ENCODE assay signal across 13 cellular contexts in genomic region chr5:151139015-151139414, GRCh38. TPM values are rescaled to one million over a fixed set of nuclear protein-coding genes. Genes with fewer than 3 reads are reported as not detected.
DNase-seq lines count a peak whose midpoint lies in the region; ATAC-seq, FAIRE-seq and TF ChIP-seq lines count a peak whose summit lies in the region.
"Had no signal": no experiment of that assay in that cellular context is flagged by ENCODE, and none has a peak within 500 bp of the region (broad histone marks: within the 10 kb centered on the region; RNA-seq: fewer than 3 reads in every experiment).

No MANE protein-coding gene starts in this region.

- 90% methylated on average over 8 of the region's 8 CpGs for WGBS in mammary epithelial cell (ENCODE audit: low coverage, missing lambda C conversion rate)

- peaks cover 0 to 9% of the 10 kb centered on the region in 2 donors for H3K4me1 ChIP-seq in breast epithelium
- H3K4me1 ChIP-seq in mammary epithelial cell (ENCODE audit: insufficient read depth, low read length), result peaks cover 8% of the 10 kb centered on the region

- H3K9me3 Mint-ChIP-seq in T-helper 1 cell treated with Interleukin-12 subunit alpha and Interleukin-12 subunit beta and Interleukin-4 antibody, amounts not matched to agents 30 μg/mL and 1 μg/mL, for 36 hours, result no peaks in the 10 kb centered on the region

- CTCF ChIA-PET in mammary epithelial cell (lab: Charles Lee; ENCODE audit: low non-redundant PET), result no interaction called here

- no peaks in the 10 kb centered on the region for H3K27me3 Mint-ChIP-seq in T-helper 1 cell treated with Interleukin-12 subunit alpha and Interleukin-12 subunit beta and Interleukin-4 antibody, amounts not matched to agents 30 μg/mL and 1 μg/mL, for 36 hours (ENCODE audit: low read depth)

- FAIRE-seq in islet of Langerhans (lab: Jason Lieb, UNC), result peak; percentile 79

- peak overlapping the region; percentile 60 for H3K27ac Mint-ChIP-seq in T-helper 1 cell treated with Interleukin-12 subunit alpha and Interleukin-12 subunit beta and Interleukin-4 antibody, amounts not matched to agents 30 μg/mL and 1 μg/mL, for 36 hours

- peaks cover 63% of the 10 kb centered on the region for H3K36me3 Mint-ChIP-seq in T-helper 1 cell treated with Interleukin-12 subunit alpha and Interleukin-12 subunit beta and Interleukin-4 antibody, amounts not matched to agents 30 μg/mL and 1 μg/mL, for 36 hours (ENCODE audit: low read depth)

- ATAC-seq in Right ventricle myocardium superior (ENCODE audit: poor library complexity), result no peak
- ATAC-seq in GM21447 (IDR thresholded peaks at IDR 0.05; ENCODE audit: unreplicated experiment), result no peak

- peak overlapping the region; percentile 8 to 43 for H3K27ac ChIP-seq in breast epithelium
- H3K27ac ChIP-seq in mammary epithelial cell (ENCODE audit: insufficient read depth, low read depth, low read length), result no peak overlapping the region

- no peak overlapping the region for H2AFZ ChIP-seq in mammary epithelial cell (ENCODE audit: low read depth, low read length)

- H3K4me3 ChIP-seq in breast epithelium (no peak overlapping the region), mammary epithelial cell (replicated peaks in 1 of 3; ENCODE audit: insufficient read depth in 1 of 3, low read depth in 2 of 3, low read length in 3 of 3) (no peak overlapping the region)

- no peaks in the 10 kb centered on the region for H3K36me3 ChIP-seq in breast epithelium
- H3K36me3 ChIP-seq in mammary epithelial cell (ENCODE audit: insufficient read depth, low read length), result no peaks in the 10 kb centered on the region

- no peaks in the 10 kb centered on the region for H3K79me2 ChIP-seq in mammary epithelial cell (ENCODE audit: insufficient read depth, low read length)

- in situ Hi-C loops in mammary epithelial cell (cut with MboI; ENCODE audit: low sequenced_read_pairs in 2 of 2), result loop anchor here in 1 of 2 donors (25.0 kb wide), 1 partner anchor 173 kb away; the partner anchor contains the start of gene SLC36A3

- DNase-seq in breast epithelium (ENCODE audit: low spot score in 2 of 2), result no peak
- no peak for DNase-seq in mammary epithelial cell
- DNase-seq in DMS114 treated with DMSO at 0.1 percent for 48 hours (lab: John Stamatoyannopoulos, UW; ENCODE audit: unreplicated experiment), result no peak
- no peak for DNase-seq in Right ventricle myocardium superior
- no peak for DNase-seq in stimulated activated CD4-positive, alpha-beta T cell treated with anti-CD3 and anti-CD28 coated beads, Interleukin-4, amount 100 ng/mL, for 1 hour
- DNase-seq: AML-193; effector CD8-positive, alpha-beta T cell; foreskin melanocyte; Kasumi-1; NCI-H2171 treated with DMSO at 0.1 percent for 48 hours had no signal

- TF ChIP-seq CTCF in breast epithelium (IDR thresholded peaks at IDR 0.05) (no peak), mammary epithelial cell (conservative IDR thresholded peaks at IDR 0.05 in 1 of 2, IDR thresholded peaks at IDR 0.05 in 1 of 2; ENCODE audit: extremely low read depth in 1 of 2, insufficient read depth in 1 of 2, low read depth in 1 of 2, low read length in 2 of 2) (no peak)

- intact Hi-C loops in breast epithelium (cut with DNase I; ENCODE audit: low total_unique reads), result no loop called here
- intact Hi-C loops in mammary epithelial cell (cut with micrococcal nuclease), result no loop called here
- intact Hi-C loops in Right ventricle myocardium superior (cut with DNase I), result no loop called here

- no TSS peak for BruUV-seq in mammary epithelial cell (replicated peaks; lab: Mats Ljungman, UMichigan)

- no peak overlapping the region for H3K9ac ChIP-seq in mammary epithelial cell (ENCODE audit: insufficient read depth, low read length)

- no peak for TF ChIP-seq POLR2A in breast epithelium (IDR thresholded peaks at IDR 0.05)

- H3K27me3 ChIP-seq in breast epithelium (no peaks in the 10 kb centered on the region), mammary epithelial cell (ENCODE audit: insufficient read depth, low read length) (no peaks in the 10 kb centered on the region)

- H3K4me2 ChIP-seq in mammary epithelial cell (ENCODE audit: insufficient read depth, low read depth, low read length), result no peak overlapping the region

- dilution Hi-C loops in mammary epithelial cell (cut with HindIII; ENCODE audit: low sequenced_read_pairs), result no loop called here

- H3K9me3 ChIP-seq in breast epithelium (no peaks in the 10 kb centered on the region), mammary epithelial cell (replicated peaks; ENCODE audit: insufficient read depth, low read length) (no peaks in the 10 kb centered on the region)

- H3K4me1 Mint-ChIP-seq in T-helper 1 cell treated with Interleukin-12 subunit alpha and Interleukin-12 subunit beta and Interleukin-4 antibody, amounts not matched to agents 30 μg/mL and 1 μg/mL, for 36 hours (ENCODE audit: low read depth), result peaks cover 70% of the 10 kb centered on the region

- no peaks in the 10 kb centered on the region for H4K20me1 ChIP-seq in mammary epithelial cell (ENCODE audit: insufficient read depth, low read length)

- H3K4me3 Mint-ChIP-seq in T-helper 1 cell treated with Interleukin-12 subunit alpha and Interleukin-12 subunit beta and Interleukin-4 antibody, amounts not matched to agents 30 μg/mL and 1 μg/mL, for 36 hours, result no peak overlapping the region

RNA-seq across cellular contexts. Expression of gene ANXA6, which starts 18.6 kb away (rescaled TPM):
- total RNA-seq in breast epithelium, result 100 to 1,000 TPM; 206 to 320 (median 276) TPM
- total RNA-seq in mammary epithelial cell, result 10 to 100 TPM in 1 of 2 donors, 1 to 10 TPM in 1; 9.6 to 32.5 TPM
- polyA plus RNA-seq in mammary epithelial cell, result 59.7 TPM
- polyA minus RNA-seq in mammary epithelial cell, result 109 TPM
- 202 TPM for total RNA-seq in Right ventricle myocardium superior

RNA-seq across cellular contexts. Expression of gene TNIP1, which starts 58.2 kb away (rescaled TPM):
- total RNA-seq in breast epithelium (100 to 1,000 TPM in 1 of 3 donors, 10 to 100 TPM in 2; 65.3 to 221 (median 91.8) TPM), mammary epithelial cell (100 to 1,000 TPM in 1 of 2 donors, 10 to 100 TPM in 1; 74.3 to 247 TPM), Right ventricle myocardium superior (126 TPM)
- 118 TPM for polyA plus RNA-seq in mammary epithelial cell
- polyA minus RNA-seq in mammary epithelial cell, result 137 TPM
